In the genomic region with DNA sequence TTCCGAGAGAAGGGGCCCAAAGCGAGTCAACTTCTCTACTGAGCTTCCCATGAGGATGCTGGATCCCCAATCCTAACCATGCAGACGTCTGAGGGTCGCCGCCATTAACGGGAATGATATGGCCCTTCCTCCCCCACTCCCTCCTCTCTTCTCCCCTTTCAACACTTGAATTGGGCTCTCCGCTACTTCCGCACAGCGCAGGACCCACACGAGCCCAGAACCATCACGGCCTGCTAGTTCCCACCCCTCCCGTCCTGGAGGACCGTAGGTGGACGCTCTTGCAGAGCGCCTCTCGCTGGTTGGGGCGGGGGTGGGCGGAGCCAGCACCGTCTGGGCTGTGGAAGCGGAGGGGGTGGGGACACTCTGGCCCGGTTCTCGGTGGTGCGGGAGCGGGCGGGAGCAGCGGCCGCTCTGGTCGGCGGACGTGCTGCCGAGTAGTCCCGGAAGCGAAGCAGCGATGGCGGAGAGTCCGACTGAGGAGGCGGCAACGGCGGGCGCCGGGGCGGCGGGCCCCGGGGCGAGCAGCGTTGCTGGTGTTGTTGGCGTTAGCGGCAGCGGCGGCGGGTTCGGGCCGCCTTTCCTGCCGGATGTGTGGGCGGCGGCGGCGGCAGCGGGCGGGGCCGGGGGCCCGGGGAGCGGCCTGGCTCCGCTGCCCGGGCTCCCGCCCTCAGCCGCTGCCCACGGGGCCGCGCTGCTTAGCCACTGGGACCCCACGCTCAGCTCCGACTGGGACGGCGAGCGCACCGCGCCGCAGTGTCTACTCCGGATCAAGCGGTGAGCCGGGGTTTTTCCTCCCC, we compare ENCODE assay signal across 8 cellular contexts. TPM values are rescaled to one million over a fixed set of nuclear protein-coding genes. Genes with fewer than 3 reads are reported as not detected.
DNase-seq lines count a peak whose midpoint lies in the region; ATAC-seq, FAIRE-seq and TF ChIP-seq lines count a peak whose summit lies in the region.

Gene UBE2Z (plus strand): TSS at position 361 of the 797 bp plus-strand sequence. CDS start 97 bp downstream, at position 458.

- ATAC-seq in GM19025 (IDR thresholded peaks at IDR 0.05; ENCODE audit: low read depth, unreplicated experiment) (peak; percentile 76), HG03342 (IDR thresholded peaks at IDR 0.05; ENCODE audit: unreplicated experiment) (peak; percentile 71)
- peak; percentile 89 to 90 for ATAC-seq in activated CD4-positive, CD25-positive, alpha-beta regulatory T cell treated with anti-CD3 and anti-CD28 coated beads, Interleukin-2, amount 50 U/mL, for 24 hours

- peak within 1 kb of the TSS; percentile 88 to 91 for H3K4me3 ChIP-seq in kidney (ENCODE audit: low read length in 2 of 2)

- peak within 1 kb of the TSS; percentile 73 to 77 for H3K27ac ChIP-seq in kidney (ENCODE audit: low read depth in 2 of 2, low read length in 2 of 2)

- intact Hi-C loops in kidney (cut with DNase I): no loop called here

- FAIRE-seq in kidney (lab: Jason Lieb, UNC): no peak

- peaks cover 16 to 23% of the 10 kb centered on the region in 2 donors for H3K4me1 ChIP-seq in kidney (ENCODE audit: control insufficient read depth in 1 of 2, insufficient read depth in 1 of 2, low read depth in 1 of 2, low read length in 2 of 2)

- H3K36me3 ChIP-seq in kidney (ENCODE audit: control insufficient read depth in 1 of 2, insufficient read depth in 2 of 2, low read length in 2 of 2): peaks cover 0 to 7% of the 10 kb centered on the region in 2 donors

- peak; percentile 8 for TF ChIP-seq CTCF in kidney (IDR thresholded peaks at IDR 0.05; ENCODE audit: borderline replicate concordance, extremely low read depth, insufficient read depth)

- peak within 1 kb of the TSS; percentile 51 to 84 for H3K9ac ChIP-seq in kidney (ENCODE audit: low read length in 2 of 2)

- peak; percentile 98 for DNase-seq in AG20443 (ENCODE audit: low spot score)
- peak; percentile 84 to 90 for DNase-seq in NCI-H446 (lab: John Stamatoyannopoulos, UW)
- DNase-seq in cerebellar cortex (ENCODE audit: low spot score): peak; percentile 97
- DNase-seq in kidney: peak; percentile 98
- DNase-seq in stimulated activated CD4-positive, alpha-beta T cell treated with anti-CD3 and anti-CD28 coated beads, Interleukin-15, amount 100 ng/mL, for 24 hours: peak; percentile 94

- H3K9me3 ChIP-seq in kidney (ENCODE audit: control insufficient read depth in 1 of 2, low read length in 2 of 2): no peaks in the 10 kb centered on the region

RNA-seq across cellular contexts. Expression of gene UBE2Z, which starts in this region (rescaled TPM):
- total RNA-seq in kidney: 86.7 TPM
- polyA plus RNA-seq in kidney (ENCODE audit: insufficient read depth, low read depth, low replicate concordance): 47.5 TPM

Comparison
In these comparisons a context has a peak if more than half of its experiments do, and no peak if none do; other contexts are left out.
1. Peak in every context shown above with its lines: DNase-seq, ATAC-seq, H3K4me3 ChIP-seq and H3K27ac ChIP-seq.